ENCODE assay signal across 16 cellular contexts in genomic region chr5:81019748-81020147, GRCh38. TPM values are rescaled to one million over a fixed set of nuclear protein-coding genes. Genes with fewer than 3 reads are reported as not detected.
DNase-seq lines count a peak whose midpoint lies in the region; ATAC-seq, FAIRE-seq and TF ChIP-seq lines count a peak whose summit lies in the region.
"Had no signal": no experiment of that assay in that cellular context is flagged by ENCODE, and none has a peak within 500 bp of the region (broad histone marks: within the 10 kb centered on the region; RNA-seq: fewer than 3 reads in every experiment).

No MANE protein-coding gene starts in this region.

- no peak for TF ChIP-seq CTCF in K562 (IDR thresholded peaks at IDR 0.05 in 2 of 3, conservative IDR thresholded peaks at IDR 0.05 in 1 of 3; ENCODE audit: insufficient read depth in 2 of 3, low read depth in 1 of 3, low read length in 3 of 3)
- TF ChIP-seq CTCF in smooth muscle cell (IDR thresholded peaks at IDR 0.05; ENCODE audit: borderline replicate concordance, insufficient read depth, poor library complexity, severe bottlenecking): no peak
- TF ChIP-seq CTCF in thyroid gland (IDR thresholded peaks at IDR 0.05): no peak

- no peak for TF ChIP-seq EP300 in K562 (IDR thresholded peaks at IDR 0.05; ENCODE audit: low read length)

- H3K27ac Mint-ChIP-seq in activated naive CD4-positive, alpha-beta T cell treated with anti-CD3 and anti-CD28 coated beads, Interleukin-2, amount 50 U/mL, for 24 hours: peak overlapping the region; percentile 42
- H3K27ac Mint-ChIP-seq: GM23338 had no signal

- no peak overlapping the region for H3K9ac ChIP-seq in Karpas-422 (ENCODE audit: low read length)
- H3K9ac ChIP-seq in K562 (ENCODE audit: insufficient read depth in 1 of 2, low read depth in 2 of 2, low read length in 2 of 2): no peak overlapping the region
- H3K9ac ChIP-seq in smooth muscle cell (ENCODE audit: low read depth): peak overlapping the region; percentile 56
- H3K9ac ChIP-seq: BLaER1 treated with 17β-estradiol and CSF1 and Interleukin-3, amounts not matched to agents 10 nM and 100 nM had no signal

- POLR2A ChIA-PET in K562 (lab: Yijun Ruan, JAX): no interaction called here

- peak overlapping the region; percentile 1 for H3K4me3 Mint-ChIP-seq in activated naive CD4-positive, alpha-beta T cell treated with anti-CD3 and anti-CD28 coated beads, Interleukin-2, amount 50 U/mL, for 24 hours
- H3K4me3 Mint-ChIP-seq: GM23338 had no signal

- no peak for FAIRE-seq in K562 (lab: Jason Lieb, UNC)
- FAIRE-seq: GM12878 had no signal

- no peaks in the 10 kb centered on the region for H3K79me2 ChIP-seq in Karpas-422 (ENCODE audit: low read length)
- H3K79me2 ChIP-seq in K562 (ENCODE audit: control insufficient read depth, insufficient read depth, low read length): no peaks in the 10 kb centered on the region
- peaks cover 9% of the 10 kb centered on the region for H3K79me2 ChIP-seq in smooth muscle cell (ENCODE audit: low read depth)

- no peaks in the 10 kb centered on the region for H3K27me3 Mint-ChIP-seq in activated naive CD4-positive, alpha-beta T cell treated with anti-CD3 and anti-CD28 coated beads, Interleukin-2, amount 50 U/mL, for 24 hours

- H3K4me2 ChIP-seq in Karpas-422 (ENCODE audit: low read depth, low read length, poor library complexity, severe bottlenecking): peak overlapping the region; percentile 13
- no peak overlapping the region for H3K4me2 ChIP-seq in K562 (ENCODE audit: insufficient read depth, low read length)
- peak overlapping the region; percentile 55 for H3K4me2 ChIP-seq in smooth muscle cell
- H3K4me2 ChIP-seq: BLaER1 treated with 17β-estradiol and CSF1 and Interleukin-3, amounts not matched to agents 10 nM and 100 nM; GM23338 had no signal

- TF ChIP-seq POLR2A in K562 (conservative IDR thresholded peaks at IDR 0.05) (no peak), thyroid gland (IDR thresholded peaks at IDR 0.05) (no peak)

- H3K4me3 ChIP-seq in Karpas-422 (ENCODE audit: low read length): no peak overlapping the region
- H3K4me3 ChIP-seq in K562: no peak overlapping the region
- no peak overlapping the region for H3K4me3 ChIP-seq in smooth muscle cell
- no peak overlapping the region for H3K4me3 ChIP-seq in thyroid gland (replicated peaks in 1 of 3)
- H3K4me3 ChIP-seq: BLaER1 treated with 17β-estradiol and CSF1 and Interleukin-3, amounts not matched to agents 10 nM and 100 nM; GM12878; GM23338 had no signal

- H2AFZ ChIP-seq in Karpas-422 (ENCODE audit: low read length): no peak overlapping the region
- H2AFZ ChIP-seq in K562 (ENCODE audit: low read depth, low read length): no peak overlapping the region
- H2AFZ ChIP-seq in smooth muscle cell (ENCODE audit: low read depth): no peak overlapping the region
- H2AFZ ChIP-seq: GM23338 had no signal

- in situ Hi-C loops in K562 (cut with MboI): no loop called here

- no peaks in the 10 kb centered on the region for H3K9me2 ChIP-seq in Karpas-422 (replicated peaks; ENCODE audit: insufficient read depth, low read length)

- H3F3A ChIP-seq in smooth muscle cell (ENCODE audit: low read depth): peaks cover 7% of the 10 kb centered on the region

- no peaks in the 10 kb centered on the region for H3K9me3 Mint-ChIP-seq in activated naive CD4-positive, alpha-beta T cell treated with anti-CD3 and anti-CD28 coated beads, Interleukin-2, amount 50 U/mL, for 24 hours
- H3K9me3 Mint-ChIP-seq: CD4-positive, CD25-positive, alpha-beta regulatory T cell; GM23338 had no signal

- H3K27me3 ChIP-seq in Karpas-422 (ENCODE audit: low read length) (no peaks in the 10 kb centered on the region), K562 (ENCODE audit: control insufficient read depth in 2 of 2, insufficient read depth in 2 of 2, low read length in 2 of 2) (peaks cover 9 to 28% of the 10 kb centered on the region in 2 experiments), smooth muscle cell (ENCODE audit: low read depth) (no peaks in the 10 kb centered on the region), thyroid gland (no peaks in the 10 kb centered on the region)
- H3K27me3 ChIP-seq: BLaER1 treated with 17β-estradiol and CSF1 and Interleukin-3, amounts not matched to agents 10 nM and 100 nM had no signal

- no TSS peak for BruUV-seq in K562 (replicated peaks; lab: Mats Ljungman, UMichigan)

- H4K20me1 ChIP-seq in Karpas-422 (ENCODE audit: insufficient read depth, low read depth, low read length): no peaks in the 10 kb centered on the region
- no peaks in the 10 kb centered on the region for H4K20me1 ChIP-seq in K562 (replicated peaks; ENCODE audit: control insufficient read depth, insufficient read depth, low read length)
- H4K20me1 ChIP-seq in smooth muscle cell (ENCODE audit: low read depth): no peaks in the 10 kb centered on the region
- H4K20me1 ChIP-seq: BLaER1 treated with 17β-estradiol and CSF1 and Interleukin-3, amounts not matched to agents 10 nM and 100 nM had no signal

- H3K4me1 ChIP-seq in Karpas-422 (ENCODE audit: low read length) (peaks cover 75% of the 10 kb centered on the region), K562 (replicated peaks in 1 of 2; ENCODE audit: control insufficient read depth in 2 of 2, insufficient read depth in 2 of 2, low read length in 2 of 2) (no peaks in the 10 kb centered on the region), smooth muscle cell (ENCODE audit: low read depth) (peaks cover 20% of the 10 kb centered on the region), thyroid gland (peaks cover 6 to 19% of the 10 kb centered on the region in 2 donors)

- H3K36me3 ChIP-seq in Karpas-422 (ENCODE audit: insufficient read depth, low read length) (no peaks in the 10 kb centered on the region), K562 (ENCODE audit: control insufficient read depth, insufficient read depth, low read length) (no peaks in the 10 kb centered on the region), smooth muscle cell (ENCODE audit: low read depth) (no peaks in the 10 kb centered on the region), thyroid gland (no peaks in the 10 kb centered on the region)
- H3K36me3 ChIP-seq: BLaER1 treated with 17β-estradiol and CSF1 and Interleukin-3, amounts not matched to agents 10 nM and 100 nM had no signal

- intact Hi-C loops in K562 (cut with micrococcal nuclease): no loop called here
- intact Hi-C loops in thyroid gland (cut with DNase I): no loop called here

- H3K27ac ChIP-seq in Karpas-422 (ENCODE audit: low read length) (0 out of 2 replicates have a peak overlapping the region, but pooled peaks have one; percentile 22), K562 (ENCODE audit: extremely low read depth, low read depth, low read length) (no peak overlapping the region), smooth muscle cell (ENCODE audit: low read depth) (peak overlapping the region; percentile 92), thyroid gland (no peak overlapping the region)
- H3K27ac ChIP-seq: BLaER1 treated with 17β-estradiol and CSF1 and Interleukin-3, amounts not matched to agents 10 nM and 100 nM had no signal

- ATAC-seq in K562: no peak
- ATAC-seq: GM12878, GM23338 had no signal

- H3K9me1 ChIP-seq in K562 (ENCODE audit: control insufficient read depth, insufficient read depth, low read length): no peaks in the 10 kb centered on the region

- H3K4me1 Mint-ChIP-seq in activated naive CD4-positive, alpha-beta T cell treated with anti-CD3 and anti-CD28 coated beads, Interleukin-2, amount 50 U/mL, for 24 hours: peaks cover 91% of the 10 kb centered on the region

- no peak for TF ChIP-seq RAD21 in K562 (CRISPR knock-in tag; conservative IDR thresholded peaks at IDR 0.05 in 1 of 2, IDR thresholded peaks at IDR 0.05 in 1 of 2)

- peaks cover 4% of the 10 kb centered on the region for H3K36me3 Mint-ChIP-seq in activated naive CD4-positive, alpha-beta T cell treated with anti-CD3 and anti-CD28 coated beads, Interleukin-2, amount 50 U/mL, for 24 hours
- H3K36me3 Mint-ChIP-seq: CD4-positive, CD25-positive, alpha-beta regulatory T cell had no signal

- no peaks in the 10 kb centered on the region for H3K9me3 ChIP-seq in Karpas-422 (ENCODE audit: low read length)
- H3K9me3 ChIP-seq in K562 (replicated peaks; ENCODE audit: control insufficient read depth, insufficient read depth, low read depth, low read length): no peaks in the 10 kb centered on the region
- no peaks in the 10 kb centered on the region for H3K9me3 ChIP-seq in smooth muscle cell (replicated peaks; ENCODE audit: low read depth)
- H3K9me3 ChIP-seq in thyroid gland: no peaks in the 10 kb centered on the region

- DNase-seq in activated naive CD4-positive, alpha-beta T cell (lab: John Stamatoyannopoulos, UW): no peak
- DNase-seq in Karpas-422: peak; percentile 63
- DNase-seq in K562 (ENCODE audit: extremely low read depth in 1 of 4, low spot score in 3 of 4): no peak
- DNase-seq in smooth muscle cell (lab: John Stamatoyannopoulos, UW; ENCODE audit: unreplicated experiment): no peak
- DNase-seq in NCI-H748 (lab: John Stamatoyannopoulos, UW; ENCODE audit: unreplicated experiment): no peak
- no peak for DNase-seq in thyroid gland
- DNase-seq: 8988T; ACHN; CD4-positive, CD25-positive, alpha-beta regulatory T cell; DMS79; H7 had no signal

- 0% methylated on average over 1 of the region's 1 CpG for WGBS in K562 (ENCODE audit: insufficient coverage, low coverage, missing lambda C conversion rate)
- 77% methylated on average over 1 of the region's 1 CpG for WGBS in smooth muscle cell (ENCODE audit: low lambda C conversion rate)
- WGBS in thyroid gland, 2 donors: 60 to 74% methylated on average over 1 of the region's 1 CpG

- CTCF ChIA-PET in K562 (lab: Yijun Ruan, JAX; ENCODE audit: low intra/inter-chr PET ratio): no interaction called here

RNA-seq across cellular contexts. Expression of gene RASGRF2, which starts 59.6 kb away (rescaled TPM):
- total RNA-seq in Karpas-422 (2014; rRNA removed; shearing (Covaris generic); ENCODE audit: low replicate concordance): 11.1 and 19.4 TPM in 2 replicates
- total RNA-seq in K562 (2011; cell fraction: chromatin; rRNA removed; ENCODE audit: low replicate concordance): not detected in 2 replicates
- not detected in 2 replicates for total RNA-seq in K562 (2011; cell fraction: nucleolus; rRNA removed)
- total RNA-seq in K562 (2011; cell fraction: nucleoplasm; rRNA removed): 0.22 TPM in 1 of 2 replicates, not detected in the other
- total RNA-seq in K562 (2014; rRNA removed): not detected in 2 replicates
- total RNA-seq in K562 (2014; rRNA removed; fragmentation: Illumina TruSeq; extraction: Trizol): not detected in 2 replicates
- 0.08 and 0.22 TPM in 2 replicates for total RNA-seq in K562 (2015; rRNA removed; fragmentation: Illumina TruSeq; extraction: Trizol)
- 0.04 and 0.09 TPM in 2 replicates for total RNA-seq in K562 (2021)
- polyA plus RNA-seq in K562 (2011; rRNA removed): 0.01 and 0.07 TPM in 2 replicates
- polyA plus RNA-seq in K562 (2011; cell fraction: cytosol; rRNA removed): not detected in 2 replicates
- 0.06 and 0.07 TPM in 2 replicates for polyA plus RNA-seq in K562 (2011; cell fraction: nucleus; rRNA removed)
- polyA plus RNA-seq in K562 (2012): 0.05 and 0.07 TPM in 2 replicates
- 0.03 TPM in 1 of 2 replicates, not detected in the other for polyA plus RNA-seq in K562 (2014; fragmentation: Illumina TruSeq; extraction: Trizol)
- polyA plus RNA-seq in K562 (2014; fragmentation: Nextera tagmentation; extraction: Ambion mirVana): under 1 TPM; 0.06 to 0.10 TPM
- 0.08 TPM in 2 replicates for polyA plus RNA-seq in K562 (2014; rRNA removed)
- polyA minus RNA-seq in K562 (2011; rRNA and poly(A)+ RNA removed): 0.09 and 0.18 TPM in 2 replicates
- polyA minus RNA-seq in K562 (2011; cell fraction: cytosol; rRNA and poly(A)+ RNA removed): not detected in 2 replicates
- 0.27 and 0.44 TPM in 2 replicates for polyA minus RNA-seq in K562 (2011; cell fraction: nucleus; rRNA and poly(A)+ RNA removed)
- 24.7 and 33.8 TPM in 2 replicates for total RNA-seq in smooth muscle cell
- 11.1 and 16.7 TPM in 2 replicates for polyA plus RNA-seq in smooth muscle cell
- 10 to 100 TPM in 3 of 4 donors, 1 to 10 TPM in 1; 9.2 to 18.8 (median 14.8) TPM for total RNA-seq in thyroid gland
- total RNA-seq: G401 had no signal

Comparison
In these comparisons a context has a peak if more than half of its experiments do, and no peak if none do; other contexts are left out.
1. H3K27ac ChIP-seq: peak in Karpas-422 (single experiment) and smooth muscle cell (single experiment); none in K562 (single experiment) and thyroid gland (0 of 3).